ENCODE assay signal across 8 cellular contexts in the genomic region with DNA sequence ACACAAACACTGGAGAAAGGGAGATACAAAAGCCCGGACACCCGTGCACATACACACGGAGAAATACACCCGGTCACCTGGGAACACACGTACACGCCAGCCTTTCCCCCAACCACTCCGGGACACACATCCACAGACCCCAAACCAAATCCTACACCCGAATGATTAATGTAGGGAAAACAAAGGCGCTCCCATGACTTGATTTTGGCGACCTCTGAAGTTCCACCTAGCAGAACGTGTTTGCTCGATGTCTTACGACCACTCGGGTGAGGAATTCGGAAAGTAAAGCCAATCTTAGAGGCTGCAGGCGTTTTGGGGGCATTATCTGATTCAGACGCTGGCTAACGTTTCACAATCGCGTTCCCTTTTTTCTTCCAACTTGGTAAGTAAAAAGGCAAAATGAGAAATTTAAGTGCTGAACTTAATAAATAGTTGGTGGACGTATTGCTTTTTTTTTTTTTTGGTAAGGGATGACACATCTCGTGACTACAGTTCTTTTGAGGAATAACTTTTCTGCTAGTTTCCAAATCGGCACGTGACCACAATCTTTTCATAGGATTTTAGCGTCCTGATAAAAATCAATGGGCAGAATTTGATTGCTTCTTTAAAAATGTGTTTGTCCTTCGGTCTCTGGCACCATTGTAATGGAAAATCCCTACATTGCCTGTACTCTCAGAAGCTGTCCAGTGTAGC. TPM values are rescaled to one million over a fixed set of nuclear protein-coding genes. Genes with fewer than 3 reads are reported as not detected.
DNase-seq lines count a peak whose midpoint lies in the region; ATAC-seq and TF ChIP-seq lines count a peak whose summit lies in the region.

No MANE protein-coding gene starts in this region.

- no peaks in the 10 kb centered on the region for H3K9me3 Mint-ChIP-seq in GM23338

- H3K4me3 Mint-ChIP-seq in GM23338 (peak overlapping the region; percentile 91), T-helper 17 cell (peak overlapping the region; percentile 89)

- H3K27me3 Mint-ChIP-seq in GM23338 (ENCODE audit: insufficient read depth, low read depth, poor library complexity) (peaks cover 6% of the 10 kb centered on the region), T-helper 17 cell (no peaks in the 10 kb centered on the region)

- peak overlapping the region; percentile 85; the same call in 1 of the 2 replicates for H3K27ac Mint-ChIP-seq in GM23338
- peak overlapping the region; percentile 88 for H3K27ac Mint-ChIP-seq in T-helper 17 cell

- H3K4ac ChIP-seq in trophoblast cell (ENCODE audit: low read depth, low read length) = peak overlapping the region; percentile 95

- H3K4me2 ChIP-seq in GM23338 (peak overlapping the region; percentile 92), trophoblast cell (ENCODE audit: low read length) (peak overlapping the region; percentile 64)

- peaks cover 8% of the 10 kb centered on the region for H3K79me1 ChIP-seq in trophoblast cell (ENCODE audit: low read length)

- H3K36me3 Mint-ChIP-seq in GM23338 (ENCODE audit: low read depth) (no peaks in the 10 kb centered on the region; the same call in 1 of the 3 replicates), T-helper 17 cell (ENCODE audit: low read depth) (no peaks in the 10 kb centered on the region)

- peak overlapping the region; percentile 86 for H3K9ac ChIP-seq in trophoblast cell (ENCODE audit: low read length)

- H3K23ac ChIP-seq in trophoblast cell (ENCODE audit: low read length) = no peak overlapping the region

- H3K27ac ChIP-seq in GM23338 (ENCODE audit: low read depth) = 0 out of 2 replicates have a peak overlapping the region, but pooled peaks have one; percentile 32
- peak overlapping the region; percentile 97 for H3K27ac ChIP-seq in trophoblast cell (ENCODE audit: low read depth, low read length)

- peak overlapping the region; percentile 79 for H3K4me3 ChIP-seq in AG10803 (ENCODE audit: low read length)
- peak overlapping the region; percentile 76 for H3K4me3 ChIP-seq in GM23338
- H3K4me3 ChIP-seq in trophoblast cell (ENCODE audit: low read depth, low read length) = peak overlapping the region; percentile 84

- H3K18ac ChIP-seq in trophoblast cell (ENCODE audit: low read length) = peak overlapping the region; percentile 96

- H4K12ac ChIP-seq in trophoblast cell (ENCODE audit: low read depth, low read length) = peak overlapping the region; percentile 88

- H2AK5ac ChIP-seq in trophoblast cell (ENCODE audit: low read length) = peak overlapping the region; percentile 73

- DNase-seq in AG10803 (ENCODE audit: low read depth) = peak; percentile 15
- DNase-seq in GM23338 (ENCODE audit: low spot score) = peak; percentile 19
- no peak for DNase-seq in T-helper 17 cell
- peak; percentile 49 for DNase-seq in fibroblast of peridontal ligament (ENCODE audit: extremely low read depth)
- peak; percentile 8 to 61 for DNase-seq in trophoblast cell
- DNase-seq in NCI-H2081 (lab: John Stamatoyannopoulos, UW) = no peak
- DNase-seq in HuH-7.5 (ENCODE audit: low spot score) = no peak

- no peaks in the 10 kb centered on the region for H3K9me2 ChIP-seq in GM23338 (ENCODE audit: insufficient read depth)

- H3K4me1 ChIP-seq in GM23338 (ENCODE audit: insufficient read depth) (peaks cover 31% of the 10 kb centered on the region), trophoblast cell (ENCODE audit: control insufficient read depth in 1 of 2, insufficient read depth in 2 of 2, low read length in 2 of 2) (peaks cover 3 to 8% of the 10 kb centered on the region in 2 experiments)

- no peak for ATAC-seq in GM23338
- ATAC-seq in T-helper 17 cell = no peak
- ATAC-seq in GM19463 (IDR thresholded peaks at IDR 0.05; ENCODE audit: unreplicated experiment) = no peak

- TF ChIP-seq CTCF in AG10803 (conservative IDR thresholded peaks at IDR 0.05; ENCODE audit: low read length) (no peak), GM23338 (conservative IDR thresholded peaks at IDR 0.05; ENCODE audit: low read depth in 2 of 2) (no peak)

- H2AFZ ChIP-seq in GM23338 (0 out of 2 replicates have a peak overlapping the region, but pooled peaks have one; percentile 43), trophoblast cell (ENCODE audit: insufficient read depth, low read length, poor library complexity) (no peak overlapping the region)

- H2BK5ac ChIP-seq in trophoblast cell (ENCODE audit: low read depth, low read length, poor library complexity) = peak overlapping the region; percentile 88

- peaks cover 10% of the 10 kb centered on the region; the same call in 1 of the 2 replicates for H3K27me3 ChIP-seq in GM23338 (ENCODE audit: insufficient read depth)
- no peaks in the 10 kb centered on the region for H3K27me3 ChIP-seq in trophoblast cell (ENCODE audit: insufficient read depth, low read length)

- peaks cover 14% of the 10 kb centered on the region for H4K20me1 ChIP-seq in GM23338 (replicated peaks; ENCODE audit: insufficient read depth)

- peak overlapping the region; percentile 84 for H4K8ac ChIP-seq in trophoblast cell (ENCODE audit: low read depth, low read length)

- peak overlapping the region; percentile 93 for H3K14ac ChIP-seq in trophoblast cell (ENCODE audit: low read length)

- no peaks in the 10 kb centered on the region for H3F3A ChIP-seq in GM23338 (replicated peaks; ENCODE audit: low read depth)

- peak overlapping the region; percentile 59 for H2BK12ac ChIP-seq in trophoblast cell (ENCODE audit: low read length)

- peak overlapping the region; percentile 93 for H2BK120ac ChIP-seq in trophoblast cell (ENCODE audit: insufficient read depth, low read length, poor library complexity)

- H4K91ac ChIP-seq in trophoblast cell (ENCODE audit: low read depth, low read length) = peak overlapping the region; percentile 88

- no peaks in the 10 kb centered on the region for H3K36me3 ChIP-seq in GM23338 (ENCODE audit: insufficient read depth)
- H3K36me3 ChIP-seq in trophoblast cell (ENCODE audit: control insufficient read depth in 1 of 2, insufficient read depth in 2 of 2, low read length in 2 of 2) = peaks cover 0 to under 1% of the 10 kb centered on the region in 2 experiments

- H3K79me2 ChIP-seq in GM23338 (replicated peaks; ENCODE audit: insufficient read depth) = peaks cover 54% of the 10 kb centered on the region
- peaks cover 11% of the 10 kb centered on the region for H3K79me2 ChIP-seq in trophoblast cell (ENCODE audit: control insufficient read depth, insufficient read depth, low read length, poor library complexity)

- peaks cover 33% of the 10 kb centered on the region for H3K4me1 Mint-ChIP-seq in GM23338
- peaks cover 28% of the 10 kb centered on the region for H3K4me1 Mint-ChIP-seq in T-helper 17 cell

- H3K9me3 ChIP-seq in T-helper 17 cell (ENCODE audit: control insufficient read depth, low read length, poor library complexity, severe bottlenecking) = no peaks in the 10 kb centered on the region
- H3K9me3 ChIP-seq in trophoblast cell (ENCODE audit: insufficient read depth, low read depth, low read length) = no peaks in the 10 kb centered on the region

- no CpG with 5 or more reads among the region's 26 CpGs for WGBS in trophoblast cell (ENCODE audit: extremely low coverage, insufficient coverage, insufficient read length)

TF ChIP-seq in GM23338, 12 proteins besides CTCF, POLR2A, EP300 and RAD21 (continues in another document):
- TF ChIP-seq, protein P1, sequence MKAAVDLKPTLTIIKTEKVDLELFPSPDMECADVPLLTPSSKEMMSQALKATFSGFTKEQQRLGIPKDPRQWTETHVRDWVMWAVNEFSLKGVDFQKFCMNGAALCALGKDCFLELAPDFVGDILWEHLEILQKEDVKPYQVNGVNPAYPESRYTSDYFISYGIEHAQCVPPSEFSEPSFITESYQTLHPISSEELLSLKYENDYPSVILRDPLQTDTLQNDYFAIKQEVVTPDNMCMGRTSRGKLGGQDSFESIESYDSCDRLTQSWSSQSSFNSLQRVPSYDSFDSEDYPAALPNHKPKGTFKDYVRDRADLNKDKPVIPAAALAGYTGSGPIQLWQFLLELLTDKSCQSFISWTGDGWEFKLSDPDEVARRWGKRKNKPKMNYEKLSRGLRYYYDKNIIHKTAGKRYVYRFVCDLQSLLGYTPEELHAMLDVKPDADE (IDR thresholded peaks at IDR 0.05) = no peak
- TF ChIP-seq ZNF114 (CRISPR knock-in tag; IDR thresholded peaks at IDR 0.05) = no peak

RNA-seq across cellular contexts. Expression of a gene that starts 0.7 kb away (rescaled TPM):
- total RNA-seq in GM23338 (2014; rRNA removed; shearing (Covaris generic)) = 36.8 and 45.1 TPM in 2 replicates
- polyA plus RNA-seq in GM23338 (2016; fragmentation: Nextera tagmentation; extraction: Ambion mirVana) = 42.5 and 43.3 TPM in 2 replicates
- 10 to 100 TPM; 21.8 to 34.0 TPM for total RNA-seq in T-helper 17 cell
- polyA plus RNA-seq in trophoblast cell (2013) = 78.2 and 82.7 TPM in 2 replicates

RNA-seq across cellular contexts. Expression of a gene that starts 36.7 kb away (rescaled TPM):
- total RNA-seq in GM23338 (2014; rRNA removed; shearing (Covaris generic)) = 2.5 and 5.5 TPM in 2 replicates
- 0.89 and 1.2 TPM in 2 replicates for polyA plus RNA-seq in GM23338 (2016; fragmentation: Nextera tagmentation; extraction: Ambion mirVana)
- 1 to 10 TPM; 7.8 to 8.8 TPM for total RNA-seq in T-helper 17 cell
- polyA plus RNA-seq in trophoblast cell (2013) = 1.7 and 1.8 TPM in 2 replicates

RNA-seq across cellular contexts. Expression of a gene that starts 44.8 kb away (rescaled TPM):
- total RNA-seq in GM23338 (2014; rRNA removed; shearing (Covaris generic)) = 12.9 and 14.6 TPM in 2 replicates
- 11.7 and 12.2 TPM in 2 replicates for polyA plus RNA-seq in GM23338 (2016; fragmentation: Nextera tagmentation; extraction: Ambion mirVana)
- total RNA-seq in T-helper 17 cell = 10 to 100 TPM; 31.9 to 35.8 TPM
- polyA plus RNA-seq in trophoblast cell (2013) = 8.8 and 9.2 TPM in 2 replicates

RNA-seq across cellular contexts. Expression of a gene that starts 44.9 kb away (rescaled TPM):
- total RNA-seq in GM23338 (2014; rRNA removed; shearing (Covaris generic)) = 21.2 and 25.4 TPM in 2 replicates
- polyA plus RNA-seq in GM23338 (2016; fragmentation: Nextera tagmentation; extraction: Ambion mirVana) = 34.1 and 55.0 TPM in 2 replicates
- 10 to 100 TPM; 54.7 to 72.1 TPM for total RNA-seq in T-helper 17 cell
- 35.8 and 38.2 TPM in 2 replicates for polyA plus RNA-seq in trophoblast cell (2013)

Comparison
In these comparisons a context has a peak if more than half of its experiments do, and no peak if none do; other contexts are left out.
1. DNase-seq: peak in AG10803 (single experiment), GM23338 (single experiment), fibroblast of peridontal ligament (single experiment) and trophoblast cell (2 of 2); none in T-helper 17 cell (0 of 3), NCI-H2081 (0 of 2) and HuH-7.5 (single experiment).
2. Peak in every context shown above with its lines, with median percentiles within 50 percentile points of each other: H3K4me3 ChIP-seq.